In genomic region chr1:30998171-30998570, GRCh38 we compare ENCODE assay signal across 14 cellular contexts.
"Had no signal": no experiment of that assay in that cellular context is flagged by ENCODE, and none has a peak within 500 bp of the region (broad histone marks: within the 10 kb centered on the region; RNA-seq: fewer than 3 reads in every experiment).

No MANE protein-coding gene starts in this region.

- H3K27me3 Mint-ChIP-seq: activated B cell treated with CpG ODN at 0.5 μM for 24 hours had no signal

- H3K27me3 ChIP-seq: foreskin keratinocyte, upper lobe of left lung had no signal

- H3K4me3 ChIP-seq: lower lobe of right lung, upper lobe of left lung had no signal

- H3K9ac ChIP-seq: parathyroid adenoma had no signal

- H3K4me1 ChIP-seq: foreskin keratinocyte, lower lobe of right lung, parathyroid adenoma had no signal

- H3K9me3 Mint-ChIP-seq: activated B cell treated with CpG ODN at 0.5 μM for 24 hours; activated naive CD4-positive, alpha-beta T cell treated with anti-CD3 and anti-CD28 coated beads for 36 hours; activated T-helper 1 cell treated with anti-CD3 and anti-CD28 coated beads, Interleukin-12 subunit alpha, Interleukin-12 subunit beta, Interleukin-2, Interleukin-4 antibody, amounts not matched to agents 30 ng/mL and 10 ng/mL and 1 ng/mL, durations not matched to agents 14 hours and 24 hours and 36 hours had no signal

- H2AFZ ChIP-seq: parathyroid adenoma had no signal

- H3K9me3 ChIP-seq: lower lobe of right lung, upper lobe of left lung had no signal

- H3K4me3 Mint-ChIP-seq: activated B cell treated with CpG ODN at 0.5 μM for 24 hours; activated naive CD4-positive, alpha-beta T cell treated with anti-CD3 and anti-CD28 coated beads for 36 hours; activated T-helper 1 cell treated with anti-CD3 and anti-CD28 coated beads, Interleukin-12 subunit alpha, Interleukin-12 subunit beta, Interleukin-2, Interleukin-4 antibody, amounts not matched to agents 30 ng/mL and 10 ng/mL and 1 ng/mL, durations not matched to agents 14 hours and 24 hours and 36 hours had no signal

- H3K27ac ChIP-seq: foreskin keratinocyte, lower lobe of right lung, parathyroid adenoma, upper lobe of left lung had no signal

- ATAC-seq: foreskin keratinocyte, left cardiac atrium, lower lobe of right lung, SK-N-SH treated with all-trans-retinoic acid at 6 μM for 48 hours had no signal

- DNase-seq: activated B cell treated with CpG ODN at 0.5 μM for 24 hours; activated CD4-positive, alpha-beta T cell treated with anti-CD3 and anti-CD28 coated beads, Interleukin-2, amount 50 U/mL, for 4 hours; activated CD8-positive, alpha-beta memory T cell treated with anti-CD3 and anti-CD28 coated beads, Interleukin-2, amount 50 U/mL, for 4 hours; activated naive CD4-positive, alpha-beta T cell treated with anti-CD3 and anti-CD28 coated beads for 36 hours; head of caudate nucleus; left cardiac atrium; lower lobe of right lung; midbrain; retina; upper lobe of left lung had no signal

- H3K27ac Mint-ChIP-seq: activated B cell treated with CpG ODN at 0.5 μM for 24 hours; activated naive CD4-positive, alpha-beta T cell treated with anti-CD3 and anti-CD28 coated beads for 36 hours; activated T-helper 1 cell treated with anti-CD3 and anti-CD28 coated beads, Interleukin-12 subunit alpha, Interleukin-12 subunit beta, Interleukin-2, Interleukin-4 antibody, amounts not matched to agents 30 ng/mL and 10 ng/mL and 1 ng/mL, durations not matched to agents 14 hours and 24 hours and 36 hours had no signal
